13 cellular contexts compared by ENCODE assay signal in genomic region chr10:6044651-6045599, GRCh38. TPM values are rescaled to one million over a fixed set of nuclear protein-coding genes. Genes with fewer than 3 reads are reported as not detected.
A peak's percentile ranks its signal among the peaks of the same experiment; 100 is the strongest.
DNase-seq lines count a peak whose midpoint lies in the region; ATAC-seq and TF ChIP-seq lines count a peak whose summit lies in the region.
"Had no signal": no experiment of that assay in that cellular context is flagged by ENCODE, and none has a peak within 500 bp of the region (broad histone marks: within the 10 kb centered on the region; RNA-seq: fewer than 3 reads in every experiment).

No MANE protein-coding gene starts in this region.

- no peaks in the 10 kb centered on the region for H3K9me3 ChIP-seq in CD4-positive, alpha-beta memory T cell (ENCODE audit: control insufficient read depth in 1 of 2, low read length in 2 of 2)
- no peaks in the 10 kb centered on the region for H3K9me3 ChIP-seq in colonic mucosa

- peaks cover 87% of the 10 kb centered on the region for H3K4me1 ChIP-seq in CD4-positive, alpha-beta memory T cell (ENCODE audit: insufficient read depth, low read length)
- no peaks in the 10 kb centered on the region for H3K4me1 ChIP-seq in colonic mucosa

- no peaks in the 10 kb centered on the region for H3K27me3 Mint-ChIP-seq in CD4-positive, alpha-beta memory T cell

- peak overlapping the region; percentile 23 to 32 for H3K4me3 ChIP-seq in CD4-positive, alpha-beta memory T cell (ENCODE audit: low read length in 2 of 2)
- H3K4me3 ChIP-seq in colonic mucosa, result no peak overlapping the region

- intact Hi-C loops in CD4-positive, alpha-beta memory T cell (cut with micrococcal nuclease), result no loop called here
- intact Hi-C loops in colonic mucosa (cut with DNase I), result no loop called here

- no peak overlapping the region for H3K9ac ChIP-seq in colonic mucosa (ENCODE audit: low read depth in 2 of 2, low read length in 2 of 2)

- H3K4me3 Mint-ChIP-seq in CD4-positive, alpha-beta memory T cell, result peak overlapping the region; percentile 45 to 84 (median 76)

- POLR2A ChIA-PET in CD4-positive, alpha-beta memory T cell (lab: Charles Lee; ENCODE audit: partially characterized antibody), result interaction anchor here (0.6 to 10.0 kb wide), 11 partner anchors 8 to 487 kb away, joined by 3 to 169 read pairs (median 5); partner anchors contain the start of gene IL15RA

- H3K36me3 ChIP-seq in CD4-positive, alpha-beta memory T cell (ENCODE audit: insufficient read depth, low read length), result no peaks in the 10 kb centered on the region
- H3K36me3 ChIP-seq in colonic mucosa, result no peaks in the 10 kb centered on the region

- H3K36me3 Mint-ChIP-seq in CD4-positive, alpha-beta memory T cell, result peaks cover 8 to 20% of the 10 kb centered on the region in 2 donors

- peaks cover 47 to 90% (median 66%) of the 10 kb centered on the region in 4 donors for H3K4me1 Mint-ChIP-seq in CD4-positive, alpha-beta memory T cell

- H3K27ac Mint-ChIP-seq in CD4-positive, alpha-beta memory T cell, result peak overlapping the region; percentile 74 to 89 (median 84)

- ATAC-seq in GM18909 (IDR thresholded peaks at IDR 0.05; ENCODE audit: poor library complexity, unreplicated experiment), result peak; percentile 60
- ATAC-seq in GM21360 (IDR thresholded peaks at IDR 0.05; ENCODE audit: unreplicated experiment), result no peak
- ATAC-seq in GM18870 (IDR thresholded peaks at IDR 0.05; ENCODE audit: unreplicated experiment), result no peak

- DNase-seq in CD4-positive, alpha-beta memory T cell, result peak in 1 of 5 donors; percentile 33
- peak; percentile 96 for DNase-seq in MV-4-11 (lab: John Stamatoyannopoulos, UW)
- DNase-seq in colonic mucosa, result peak; percentile 15
- DNase-seq in medulla oblongata (ENCODE audit: extremely low spot score), result no peak
- no peak for DNase-seq in NCI-H748 (lab: John Stamatoyannopoulos, UW; ENCODE audit: unreplicated experiment)
- DNase-seq: SHP77 treated with DMSO at 0.1 percent for 48 hours had no signal

- no peaks in the 10 kb centered on the region for H3K27me3 ChIP-seq in CD4-positive, alpha-beta memory T cell (ENCODE audit: insufficient read depth, low read length)
- H3K27me3 ChIP-seq in colonic mucosa, result no peaks in the 10 kb centered on the region

- H3K27ac ChIP-seq in CD4-positive, alpha-beta memory T cell (ENCODE audit: low read depth, low read length), result peak overlapping the region; percentile 21
- no peak overlapping the region for H3K27ac ChIP-seq in colonic mucosa

- H3K9me3 Mint-ChIP-seq in CD4-positive, alpha-beta memory T cell, result no peaks in the 10 kb centered on the region

- no peak for TF ChIP-seq CTCF in colonic mucosa (IDR thresholded peaks at IDR 0.05)

- CTCF ChIA-PET in CD4-positive, alpha-beta memory T cell (lab: Charles Lee; ENCODE audit: partially characterized antibody), result interaction anchor here (1.0 to 1.9 kb wide), 6 partner anchors 18 to 42 kb away, joined by 3 to 9 read pairs (median 4); partner anchors contain the start of gene IL2RA

RNA-seq across cellular contexts. Expression of gene IL2RA, which starts 17.2 kb away (rescaled TPM):
- total RNA-seq in CD4-positive, alpha-beta memory T cell, result 10 to 100 TPM; 15.1 to 17.1 TPM
- polyA plus RNA-seq in CD4-positive, alpha-beta memory T cell, result 10 to 100 TPM; 23.7 to 29.9 TPM
- 1 to 10 TPM; 1.7 to 2.4 TPM for total RNA-seq in colonic mucosa
- total RNA-seq: Daoy, epithelial cell of proximal tubule, kidney epithelial cell, renal cortical epithelial cell had no signal

RNA-seq across cellular contexts. Expression of gene RBM17, which starts 43.9 kb away (rescaled TPM):
- 100 to 1,000 TPM; 117 to 125 TPM for total RNA-seq in CD4-positive, alpha-beta memory T cell
- 100 to 1,000 TPM in 1 of 2 donors, 10 to 100 TPM in 1; 46.3 to 104 TPM for polyA plus RNA-seq in CD4-positive, alpha-beta memory T cell
- total RNA-seq in colonic mucosa, result 100 to 1,000 TPM in 1 of 2 donors, 10 to 100 TPM in 1; 80.3 to 110 TPM

Comparison
In these comparisons a context has a peak if more than half of its experiments do, and no peak if none do; other contexts are left out.
1. DNase-seq: peak in MV-4-11 (single experiment) and colonic mucosa (single experiment); none in medulla oblongata (single experiment) and NCI-H748 (single experiment).
2. RNA of gene IL2RA, which starts 17.2 kb away (total RNA-seq): 15.1 to 17.1 TPM in CD4-positive, alpha-beta memory T cell; 1.7 to 2.4 TPM in colonic mucosa; every median in the first group is over 4 times any median in the second.